In the genomic region with DNA sequence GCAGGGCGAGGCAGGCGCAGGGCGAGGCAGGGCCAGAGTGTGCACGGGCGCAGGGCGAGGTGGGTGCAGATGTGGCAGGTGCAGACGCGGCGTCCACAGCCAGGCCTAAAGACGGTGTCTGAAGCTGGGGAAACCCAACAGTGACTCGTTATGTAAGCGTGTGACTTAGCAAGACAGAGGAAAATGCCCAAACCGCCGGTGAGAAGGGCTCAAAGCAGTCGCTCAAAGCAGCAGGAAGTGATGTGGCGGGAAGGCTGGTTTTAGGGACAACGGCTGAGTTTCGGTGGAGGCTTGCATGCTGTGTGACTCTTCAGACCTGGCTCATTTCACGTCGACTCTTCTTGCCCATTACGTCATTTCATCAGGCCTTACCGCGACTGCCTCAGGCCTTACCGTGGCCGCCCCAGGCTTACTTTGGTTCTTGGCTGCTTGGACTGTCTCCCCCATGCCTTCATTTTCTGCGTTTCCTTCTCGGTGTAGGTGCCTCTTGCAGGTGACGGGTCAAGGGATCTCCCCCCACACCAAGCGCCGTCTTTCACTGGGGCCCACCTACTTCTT, we compare ENCODE assay signal across 8 cellular contexts. TPM values are rescaled to one million over a fixed set of nuclear protein-coding genes. Genes with fewer than 3 reads are reported as not detected.
DNase-seq lines count a peak whose midpoint lies in the region; ATAC-seq and TF ChIP-seq lines count a peak whose summit lies in the region.

No MANE protein-coding gene starts in this region.

- peak overlapping the region; percentile 98 for H2BK12ac ChIP-seq in neuronal stem cell (ENCODE audit: low read length)

- H3K27ac ChIP-seq in RWPE1 (peak overlapping the region; percentile 78), neuronal stem cell (replicated peaks; ENCODE audit: low read length) (no peak overlapping the region)

- peak overlapping the region; percentile 82 for H4K8ac ChIP-seq in neuronal stem cell (ENCODE audit: low read depth, low read length)

- H3K79me1 ChIP-seq in neuronal stem cell (ENCODE audit: low read depth, low read length): peaks cover 1% of the 10 kb centered on the region

- peak overlapping the region; percentile 71 for H3K14ac ChIP-seq in neuronal stem cell (ENCODE audit: low read length)

- H2AFZ ChIP-seq in neuronal stem cell (ENCODE audit: low read length): peak overlapping the region; percentile 63

- no peak overlapping the region for H3K4ac ChIP-seq in neuronal stem cell (ENCODE audit: low read length)

- H3K4me1 ChIP-seq in neuronal stem cell (ENCODE audit: control insufficient read depth in 2 of 2, insufficient read depth in 1 of 2, low read depth in 1 of 2, low read length in 2 of 2): peaks cover 22 to 31% of the 10 kb centered on the region in 2 donors

- H2BK120ac ChIP-seq in neuronal stem cell (ENCODE audit: low read depth, low read length): no peak overlapping the region

- no peaks in the 10 kb centered on the region for H3K27me3 ChIP-seq in neuronal stem cell (ENCODE audit: control insufficient read depth in 3 of 3, insufficient read depth in 3 of 3, low read depth in 1 of 3, low read length in 3 of 3)

- peak overlapping the region; percentile 9 for H2BK15ac ChIP-seq in neuronal stem cell (ENCODE audit: low read length)

- H3K23ac ChIP-seq in neuronal stem cell (ENCODE audit: low read depth, low read length, poor library complexity): peak overlapping the region; percentile 91

- no peak overlapping the region for H2BK5ac ChIP-seq in neuronal stem cell (ENCODE audit: low read length)

- POLR2A ChIA-PET in RWPE1 (lab: Yijun Ruan, JAX; ENCODE audit: low non-redundant PET): no interaction called here

- no peaks in the 10 kb centered on the region for H3K36me3 ChIP-seq in neuronal stem cell (replicated peaks in 1 of 2; ENCODE audit: control insufficient read depth in 2 of 2, insufficient read depth in 2 of 2, low read length in 2 of 2)

- ATAC-seq in GM18907 (IDR thresholded peaks at IDR 0.05; ENCODE audit: unreplicated experiment): peak; percentile 88
- ATAC-seq in HG02884 (IDR thresholded peaks at IDR 0.05; ENCODE audit: unreplicated experiment): peak; percentile 79
- ATAC-seq in HG02798 (IDR thresholded peaks at IDR 0.05; ENCODE audit: poor library complexity, unreplicated experiment): no peak
- no peak for ATAC-seq in HG03520 (IDR thresholded peaks at IDR 0.05; ENCODE audit: unreplicated experiment)

- TF ChIP-seq CTCF in RWPE1 (conservative IDR thresholded peaks at IDR 0.05; ENCODE audit: low read depth): no peak

- H2AK5ac ChIP-seq in neuronal stem cell (ENCODE audit: low read depth, low read length): peak overlapping the region; percentile 73

- DNase-seq in RWPE1 (ENCODE audit: low spot score) (no peak), neuronal stem cell (ENCODE audit: low spot score) (no peak), NCI-H146 (lab: John Stamatoyannopoulos, UW) (no peak)
- DNase-seq in activated effector memory CD4-positive, alpha-beta T cell treated with Interleukin-2 at 50 U/mL for 16 hours: peak; percentile 57

- WGBS in neuronal stem cell (ENCODE audit: extremely low coverage in 2 of 2, insufficient read length in 2 of 2, insufficient replicate concordance in 1 of 2), 2 donors: no CpG with 5 or more reads among the region's 30 CpGs

- H4K91ac ChIP-seq in neuronal stem cell (ENCODE audit: low read depth, low read length, poor library complexity): no peak overlapping the region

- peak overlapping the region; percentile 28 for H3K18ac ChIP-seq in neuronal stem cell (ENCODE audit: low read length)

- peak overlapping the region; percentile 44 for H3K9ac ChIP-seq in neuronal stem cell (ENCODE audit: low read depth, low read length, poor library complexity)

- H3K9me3 ChIP-seq in neuronal stem cell (replicated peaks in 1 of 2; ENCODE audit: control insufficient read depth in 2 of 2, insufficient read depth in 1 of 2, low read depth in 1 of 2, low read length in 2 of 2): no peaks in the 10 kb centered on the region

- H3K4me3 ChIP-seq in neuronal stem cell (ENCODE audit: low read length in 2 of 2): no peak overlapping the region

- CTCF ChIA-PET in RWPE1 (lab: Yijun Ruan, JAX): no interaction called here

- H3K4me2 ChIP-seq in neuronal stem cell (ENCODE audit: insufficient read depth, low read length, poor library complexity, severe bottlenecking): no peak overlapping the region

RNA-seq across cellular contexts. Expression of a gene that starts 50.5 kb away (rescaled TPM):
- 18.9 TPM for polyA plus RNA-seq in neuronal stem cell (2013, experiment 1 of 2)
- 18.7 TPM for polyA plus RNA-seq in neuronal stem cell (2013, experiment 2 of 2)

Comparison
In these comparisons a context has a peak if more than half of its experiments do, and no peak if none do; other contexts are left out.
1. ATAC-seq: peak in GM18907 (single experiment) and HG02884 (single experiment); none in HG02798 (single experiment) and HG03520 (single experiment).